14 cellular contexts compared by ENCODE assay signal in the genomic region with DNA sequence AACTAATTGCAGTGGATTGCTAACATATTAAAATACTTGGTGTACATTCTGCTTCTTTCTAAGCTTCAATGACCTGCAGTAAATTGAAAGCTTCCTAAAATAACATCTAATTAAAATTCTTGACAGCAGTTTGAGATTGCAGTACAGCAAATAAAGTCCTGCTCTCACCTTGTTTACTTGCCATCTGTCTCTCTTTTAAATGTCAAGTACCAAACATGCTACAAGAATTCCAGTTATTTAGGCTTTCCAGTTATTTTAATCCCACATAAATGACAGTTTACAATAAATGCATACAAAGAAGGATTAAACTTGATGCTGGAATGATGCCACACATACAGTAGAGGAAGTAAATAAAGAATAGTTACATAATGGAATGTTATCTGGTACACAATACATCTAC. TPM values are rescaled to one million over a fixed set of nuclear protein-coding genes. Genes with fewer than 3 reads are reported as not detected.
DNase-seq lines count a peak whose midpoint lies in the region; ATAC-seq and TF ChIP-seq lines count a peak whose summit lies in the region.
"Had no signal": no experiment of that assay in that cellular context is flagged by ENCODE, and none has a peak within 500 bp of the region (broad histone marks: within the 10 kb centered on the region; RNA-seq: fewer than 3 reads in every experiment).

No MANE protein-coding gene starts in this region.

- H3K4me3 ChIP-seq in spleen (no peak overlapping the region), gastroesophageal sphincter (no peak overlapping the region), upper lobe of left lung (no peak overlapping the region)

- H3K27me3 ChIP-seq in spleen (replicated peaks in 1 of 7) (no peaks in the 10 kb centered on the region), gastroesophageal sphincter (no peaks in the 10 kb centered on the region), upper lobe of left lung (no peaks in the 10 kb centered on the region)

- peaks cover 19 to 89% (median 60%) of the 10 kb centered on the region in 6 donors for H3K4me1 ChIP-seq in spleen
- H3K4me1 ChIP-seq in gastroesophageal sphincter = peaks cover 3 to 28% (median 4%) of the 10 kb centered on the region in 3 donors
- H3K4me1 ChIP-seq in upper lobe of left lung = peaks cover 10 to 20% (median 13%) of the 10 kb centered on the region in 4 donors

- no peak overlapping the region for H3K4me3 Mint-ChIP-seq in activated naive CD8-positive, alpha-beta T cell
- H3K4me3 Mint-ChIP-seq in activated naive CD8-positive, alpha-beta T cell treated with anti-CD3 and anti-CD28 coated beads for 36 hours = no peak overlapping the region
- H3K4me3 Mint-ChIP-seq: nephron progenitor cell had no signal

- no peak for TF ChIP-seq CTCF in spleen (IDR thresholded peaks at IDR 0.05 in 8 of 11, conservative IDR thresholded peaks at IDR 0.05 in 3 of 11)
- no peak for TF ChIP-seq CTCF in gastroesophageal sphincter (IDR thresholded peaks at IDR 0.05)
- no peak for TF ChIP-seq CTCF in upper lobe of left lung (IDR thresholded peaks at IDR 0.05)

- H3K27me3 Mint-ChIP-seq in activated naive CD8-positive, alpha-beta T cell = no peaks in the 10 kb centered on the region
- no peaks in the 10 kb centered on the region for H3K27me3 Mint-ChIP-seq in activated naive CD8-positive, alpha-beta T cell treated with anti-CD3 and anti-CD28 coated beads for 36 hours
- H3K27me3 Mint-ChIP-seq: stimulated activated naive B cell treated with anti-CD40 and anti-IgM and Interleukin-4, amounts not matched to agents 10 μg/mL and 1 μg/mL and 100 μg/mL, for 72 hours had no signal

- ATAC-seq in gastroesophageal sphincter (no peak), upper lobe of left lung (ENCODE audit: low FRiP score in 2 of 2) (no peak)
- ATAC-seq: Panc1; stimulated activated naive B cell treated with anti-CD40 and anti-IgM and Interleukin-4, amounts not matched to agents 10 μg/mL and 1 μg/mL and 100 μg/mL, for 72 hours had no signal

- H3K4me1 Mint-ChIP-seq in activated naive CD8-positive, alpha-beta T cell (ENCODE audit: low read depth) = peaks cover 82% of the 10 kb centered on the region
- H3K4me1 Mint-ChIP-seq in activated naive CD8-positive, alpha-beta T cell treated with anti-CD3 and anti-CD28 coated beads for 36 hours = peaks cover 76% of the 10 kb centered on the region

- no peak for DNase-seq in activated naive CD8-positive, alpha-beta T cell treated with anti-CD3 and anti-CD28 coated beads for 36 hours
- DNase-seq in NCI-H2171 treated with DMSO at 0.1 percent for 48 hours (lab: John Stamatoyannopoulos, UW) = peak; percentile 67
- peak; percentile 74 for DNase-seq in cerebellum (ENCODE audit: low spot score)
- DNase-seq in spleen = no peak
- DNase-seq in kidney tubule cell (ENCODE audit: low spot score) = no peak
- DNase-seq in upper lobe of left lung = no peak
- DNase-seq: NCI-H1436 treated with DMSO at 0.1 percent for 48 hours; nephron progenitor cell; stimulated activated naive B cell treated with anti-CD40 and anti-IgM and Interleukin-4, amounts not matched to agents 10 μg/mL and 1 μg/mL and 100 μg/mL, for 72 hours had no signal

- TF ChIP-seq EP300 in gastroesophageal sphincter (IDR thresholded peaks at IDR 0.05) (no peak), upper lobe of left lung (IDR thresholded peaks at IDR 0.05) (no peak)

- intact Hi-C loops in spleen (cut with DNase I; ENCODE audit: low total_unique reads) = no loop called here

- H3K9me3 ChIP-seq in spleen (no peaks in the 10 kb centered on the region), gastroesophageal sphincter (no peaks in the 10 kb centered on the region), upper lobe of left lung (no peaks in the 10 kb centered on the region)

- H3K27ac Mint-ChIP-seq in activated naive CD8-positive, alpha-beta T cell = peak overlapping the region; percentile 73
- H3K27ac Mint-ChIP-seq in activated naive CD8-positive, alpha-beta T cell treated with anti-CD3 and anti-CD28 coated beads for 36 hours = no peak overlapping the region
- H3K27ac Mint-ChIP-seq: stimulated activated naive B cell treated with anti-CD40 and anti-IgM and Interleukin-4, amounts not matched to agents 10 μg/mL and 1 μg/mL and 100 μg/mL, for 72 hours had no signal

- no peaks in the 10 kb centered on the region for H3K9me3 Mint-ChIP-seq in activated naive CD8-positive, alpha-beta T cell (ENCODE audit: low read depth)
- H3K9me3 Mint-ChIP-seq in activated naive CD8-positive, alpha-beta T cell treated with anti-CD3 and anti-CD28 coated beads for 36 hours = peaks cover 8% of the 10 kb centered on the region
- H3K9me3 Mint-ChIP-seq: nephron progenitor cell; stimulated activated naive B cell treated with anti-CD40 and anti-IgM and Interleukin-4, amounts not matched to agents 10 μg/mL and 1 μg/mL and 100 μg/mL, for 72 hours had no signal

- H3K36me3 ChIP-seq in spleen (peaks cover 0 to 17% (median 0%) of the 10 kb centered on the region in 6 donors), gastroesophageal sphincter (peaks cover 0 to 6% of the 10 kb centered on the region in 2 donors), upper lobe of left lung (peaks cover 0 to 2% (median 0%) of the 10 kb centered on the region in 4 donors)

- TF ChIP-seq POLR2A in spleen (IDR thresholded peaks at IDR 0.05) = no peak
- TF ChIP-seq POLR2A in gastroesophageal sphincter (IDR thresholded peaks at IDR 0.05) = no peak
- no peak for TF ChIP-seq POLR2A in upper lobe of left lung (IDR thresholded peaks at IDR 0.05)

- H3K27ac ChIP-seq in spleen = peak overlapping the region in 7 of 8 donors; percentile 15 to 71 (median 56)
- no peak overlapping the region for H3K27ac ChIP-seq in gastroesophageal sphincter
- no peak overlapping the region for H3K27ac ChIP-seq in upper lobe of left lung
- H3K27ac ChIP-seq: HL-60, VCaP had no signal

- peaks cover 46% of the 10 kb centered on the region for H3K36me3 Mint-ChIP-seq in activated naive CD8-positive, alpha-beta T cell
- peaks cover 83% of the 10 kb centered on the region for H3K36me3 Mint-ChIP-seq in activated naive CD8-positive, alpha-beta T cell treated with anti-CD3 and anti-CD28 coated beads for 36 hours

RNA-seq across cellular contexts. Expression of a gene that starts 33.2 kb away (rescaled TPM):
- total RNA-seq in activated naive CD8-positive, alpha-beta T cell treated with anti-CD3 and anti-CD28 coated beads for 36 hours = 10 to 100 TPM; 95.1 to 97.3 TPM
- total RNA-seq in cerebellum (68.4 TPM), spleen (100 to 1,000 TPM in 1 of 7 donors, 10 to 100 TPM in 6; 65.4 to 138 (median 79.2) TPM), gastroesophageal sphincter (10 to 100 TPM; 27.4 to 59.4 (median 40.4) TPM), upper lobe of left lung (10 to 100 TPM; 30.3 to 85.9 (median 32.0) TPM)
- polyA plus RNA-seq in spleen = 10 to 100 TPM; 13.8 to 19.5 (median 14.7) TPM

Comparison
In these comparisons a context has a peak if more than half of its experiments do, and no peak if none do; other contexts are left out.
1. DNase-seq: peak in NCI-H2171 treated with DMSO at 0.1 percent for 48 hours (single experiment) and cerebellum (single experiment); none in activated naive CD8-positive, alpha-beta T cell treated with anti-CD3 and anti-CD28 coated beads for 36 hours (single experiment), spleen (single experiment), kidney tubule cell (single experiment) and upper lobe of left lung (0 of 2).
2. H3K27ac ChIP-seq: peak in spleen (7 of 8); none in gastroesophageal sphincter (0 of 4) and upper lobe of left lung (0 of 4).